1 cellular context compared by ENCODE assay signal in the genomic region with DNA sequence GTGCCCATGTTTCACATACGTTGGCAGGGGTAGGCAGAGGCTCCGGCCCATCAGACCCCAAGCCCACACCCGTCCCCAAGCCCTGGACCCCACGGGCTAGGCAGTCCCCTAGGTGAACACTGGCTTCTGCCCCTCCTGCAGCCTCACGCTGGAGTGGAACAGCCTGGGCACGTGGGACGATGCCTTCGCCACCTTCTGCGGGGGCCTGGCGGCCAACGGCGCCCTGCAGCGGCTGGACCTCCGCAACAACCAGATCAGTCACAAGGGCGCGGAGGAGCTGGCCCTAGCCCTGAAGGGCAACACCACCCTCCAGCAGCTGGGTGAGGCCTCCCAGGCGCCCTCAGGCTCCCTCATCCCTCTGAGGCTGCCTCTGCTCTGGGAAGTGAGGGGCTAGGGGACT.
TF ChIP-seq lines count a peak whose summit lies in the region.

No MANE protein-coding gene starts in this region.

TF ChIP-seq in IMR-90, 13 proteins besides CTCF, POLR2A, EP300 and RAD21:
- TF ChIP-seq RFX5 (IDR thresholded peaks at IDR 0.05; ENCODE audit: low read depth, low read length), result no peak
- TF ChIP-seq FOS (IDR thresholded peaks at IDR 0.05; ENCODE audit: low read depth, low read length), result no peak
- no peak for TF ChIP-seq CHD1 (IDR thresholded peaks at IDR 0.05; ENCODE audit: low read depth, low read length)
- TF ChIP-seq RCOR1 (IDR thresholded peaks at IDR 0.05; ENCODE audit: insufficient replicate concordance, low read length), result no peak
- no peak for TF ChIP-seq BHLHE40 (IDR thresholded peaks at IDR 0.05; ENCODE audit: low read depth, low read length)
- no peak for TF ChIP-seq MXI1 (IDR thresholded peaks at IDR 0.05; ENCODE audit: borderline replicate concordance, low read depth, low read length)
- no peak for TF ChIP-seq MAZ (IDR thresholded peaks at IDR 0.05; ENCODE audit: borderline replicate concordance, low read depth, low read length)
- no peak for TF ChIP-seq NFE2L2 (IDR thresholded peaks at IDR 0.05; ENCODE audit: low read depth, low read length)
- no peak for TF ChIP-seq MAFK (IDR thresholded peaks at IDR 0.05; ENCODE audit: low read depth, low read length)
TF ChIP-seq in IMR-90: peak in this region for 0.
